In the genomic region with DNA sequence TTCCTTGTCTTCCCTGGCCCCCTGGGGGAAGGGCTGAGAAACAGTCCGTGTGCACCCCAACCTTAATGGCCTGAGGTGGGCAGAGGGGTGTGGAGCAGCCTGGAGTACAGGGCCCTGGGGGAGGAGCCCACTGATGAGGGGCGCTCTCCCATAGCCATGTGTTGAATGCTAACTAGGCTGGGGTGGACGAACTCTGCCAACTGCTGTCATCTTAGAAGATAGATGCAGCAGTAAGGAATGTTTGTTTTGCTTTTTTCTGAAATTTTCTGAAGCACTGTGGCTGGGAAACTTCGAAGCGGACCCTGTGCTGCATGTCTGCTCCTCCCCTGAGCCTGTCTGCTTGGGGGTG, we compare ENCODE assay signal across 9 cellular contexts. TPM values are rescaled to one million over a fixed set of nuclear protein-coding genes. Genes with fewer than 3 reads are reported as not detected.
DNase-seq lines count a peak whose midpoint lies in the region; ATAC-seq and TF ChIP-seq lines count a peak whose summit lies in the region.
"Had no signal": no experiment of that assay in that cellular context is flagged by ENCODE, and none has a peak within 500 bp of the region (broad histone marks: within the 10 kb centered on the region; RNA-seq: fewer than 3 reads in every experiment).

No MANE protein-coding gene starts in this region.

- peak overlapping the region; percentile 89 to 97 (median 95) for H3K27ac Mint-ChIP-seq in nephron

- H3K4me3 Mint-ChIP-seq in nephron, result peak overlapping the region in 2 of 3 experiments; percentile 29 to 47

- H3K4me1 ChIP-seq in cardiac muscle cell (ENCODE audit: low read depth), result peaks cover 37% of the 10 kb centered on the region

- H3K27ac ChIP-seq in cardiac muscle cell (peak overlapping the region; percentile 89), dorsolateral prefrontal cortex (peak overlapping the region; percentile 8 to 88 (median 75))

- no peaks in the 10 kb centered on the region for H3K9me3 Mint-ChIP-seq in nephron

- peaks cover 22% of the 10 kb centered on the region for H3K36me3 Mint-ChIP-seq in nephron (ENCODE audit: low read depth)

- H3K4me3 ChIP-seq in cardiac muscle cell (no peak overlapping the region), dorsolateral prefrontal cortex (peak overlapping the region in 3 of 59 donors; percentile 9 to 18 (median 9))

- no peaks in the 10 kb centered on the region for H3K27me3 ChIP-seq in cardiac muscle cell
- H3K27me3 ChIP-seq in dorsolateral prefrontal cortex, result no peaks in the 10 kb centered on the region

- peaks cover 5% of the 10 kb centered on the region for H3K36me3 ChIP-seq in cardiac muscle cell

- DNase-seq in cardiac muscle cell (ENCODE audit: low read depth in 1 of 2, low spot score in 1 of 2) (no peak), Right ventricle myocardium inferior (ENCODE audit: missing footprints) (no peak), dorsolateral prefrontal cortex (no peak), AG08395 (ENCODE audit: low spot score) (no peak), NCI-H1048 (lab: John Stamatoyannopoulos, UW) (no peak)
- DNase-seq: activated effector memory CD4-positive, alpha-beta T cell treated with Interleukin-2 at 50 U/mL for 16 hours had no signal

- peaks cover 77% of the 10 kb centered on the region for H3K4me1 Mint-ChIP-seq in nephron

- H3K9me3 ChIP-seq in cardiac muscle cell (ENCODE audit: low read depth), result no peaks in the 10 kb centered on the region

- TF ChIP-seq CTCF in cardiac muscle cell (IDR thresholded peaks at IDR 0.05; ENCODE audit: low read depth, low read length), result no peak
- peak in 26 of 56 donors; percentile 1 to 49 (median 26) for TF ChIP-seq CTCF in dorsolateral prefrontal cortex (IDR thresholded peaks at IDR 0.05 in 54 of 56, conservative IDR thresholded peaks at IDR 0.05 in 2 of 56; ENCODE audit: low read depth in 1 of 56, partially characterized antibody in 56 of 56)
- TF ChIP-seq CTCF in nephron (IDR thresholded peaks at IDR 0.05; ENCODE audit: unreplicated experiment in 3 of 3), result no peak

- no peak for ATAC-seq in Right ventricle myocardium inferior
- ATAC-seq in GM21515 (IDR thresholded peaks at IDR 0.05; ENCODE audit: unreplicated experiment), result no peak
- no peak for ATAC-seq in HG03571 (IDR thresholded peaks at IDR 0.05; ENCODE audit: unreplicated experiment)

- H3K27me3 Mint-ChIP-seq in nephron (ENCODE audit: low read depth), result no peaks in the 10 kb centered on the region

- intact Hi-C loops in Right ventricle myocardium inferior (cut with DNase I) (loop anchor here (10.0 kb wide), 1 partner anchor 47 kb away; no protein-coding TSS in a partner anchor), dorsolateral prefrontal cortex (cut with DNase I) (loop anchor here (5.0 kb wide), 1 partner anchor 100 kb away; a partner anchor contains a TSS)

RNA-seq across cellular contexts. Expression of a gene that starts 54.8 kb away (rescaled TPM):
- total RNA-seq in cardiac muscle cell, result 434 and 687 TPM in 2 replicates
- 566 and 573 TPM in 2 replicates for polyA plus RNA-seq in cardiac muscle cell
- 120 TPM for total RNA-seq in Right ventricle myocardium inferior
- total RNA-seq in dorsolateral prefrontal cortex, result 100 to 1,000 TPM; 348 to 822 (median 535) TPM
